In the genomic region with DNA sequence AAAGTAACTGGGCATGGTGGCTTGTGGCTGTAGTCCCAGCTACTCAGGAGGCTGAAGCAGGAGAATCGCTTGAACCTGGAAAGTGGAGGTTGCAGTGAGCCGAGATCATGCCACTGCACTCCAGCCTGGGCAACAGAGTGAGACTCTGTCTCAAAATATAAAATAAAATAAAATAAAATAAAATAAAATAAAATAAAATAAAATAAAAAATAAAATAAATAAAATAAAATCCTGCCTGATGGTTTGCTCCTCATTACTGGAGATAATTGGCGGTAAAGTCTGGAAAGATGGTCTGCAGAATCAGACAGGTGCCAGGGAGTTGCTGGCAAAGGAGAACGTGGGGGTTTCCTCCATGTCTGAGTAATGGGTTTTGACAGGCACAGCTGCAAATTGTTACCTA, we compare ENCODE assay signal across 11 cellular contexts. TPM values are rescaled to one million over a fixed set of nuclear protein-coding genes. Genes with fewer than 3 reads are reported as not detected.
"Had no signal": no experiment of that assay in that cellular context is flagged by ENCODE, and none has a peak within 500 bp of the region (broad histone marks: within the 10 kb centered on the region; RNA-seq: fewer than 3 reads in every experiment).

No MANE protein-coding gene starts in this region.

RNA-seq across cellular contexts. Expression of a gene that starts 11.2 kb away (rescaled TPM):
- total RNA-seq: OCI-LY7, PC-3, PC-9, Peyer's patch, Right ventricle myocardium inferior, Right ventricle myocardium superior, RPMI7951, SJCRH30, SJSA1, SK-MEL-5 had no signal
- polyA plus RNA-seq: SK-N-SH had no signal
